18 cellular contexts compared by ENCODE assay signal in the genomic region with DNA sequence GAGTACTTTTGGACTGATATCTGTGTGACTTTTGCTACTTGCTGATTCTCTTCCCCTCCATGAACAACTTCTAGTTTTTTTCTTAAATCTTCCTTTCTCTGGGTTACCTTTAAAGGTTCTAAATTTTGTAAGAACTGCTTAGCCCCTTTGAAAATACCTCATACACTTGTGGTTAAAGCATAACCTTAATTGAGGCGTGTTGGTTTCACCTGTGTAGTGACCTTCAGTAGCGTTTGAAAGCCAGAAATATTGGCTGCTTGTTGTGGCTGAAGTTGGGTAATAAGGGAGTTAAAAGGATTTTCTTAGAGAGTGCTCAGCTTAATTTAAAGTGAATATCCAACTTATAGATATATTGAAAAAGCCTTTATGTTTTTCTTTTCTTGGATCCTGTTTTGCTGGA. TPM values are rescaled to one million over a fixed set of nuclear protein-coding genes. Genes with fewer than 3 reads are reported as not detected.
"Had no signal": no experiment of that assay in that cellular context is flagged by ENCODE, and none has a peak within 500 bp of the region (broad histone marks: within the 10 kb centered on the region; RNA-seq: fewer than 3 reads in every experiment).

No MANE protein-coding gene starts in this region.

- H3K4me3 ChIP-seq: K562 had no signal

- ATAC-seq: K562 had no signal

- H3K9me2 ChIP-seq: SK-N-SH had no signal

- H3K9me3 ChIP-seq: SK-N-SH had no signal

- H3K27ac ChIP-seq: HL-60, KMS-11 had no signal

- FAIRE-seq: HTR-8/SVneo, K562, RCC 7860 had no signal

- H3K4me2 ChIP-seq: KMS-11, SK-N-SH had no signal

- DNase-seq: MV-4-11, NCI-H1048, NCI-H1436 treated with DMSO at 0.1 percent for 48 hours, NCI-H1694, NCI-H187 treated with DMSO at 0.1 percent for 48 hours, NCI-H2029 treated with DMSO at 0.1 percent for 48 hours, NCI-H2227 treated with DMSO at 0.1 percent for 48 hours, NCI-H526 treated with DMSO at 0.1 percent for 48 hours, NCI-H748 treated with DMSO at 0.1 percent for 48 hours, RPMI8226, SHP77, SK-N-SH had no signal

- H3K9ac ChIP-seq: KMS-11, SK-N-SH had no signal

RNA-seq across cellular contexts. Expression of gene MAGEC1, which starts 32.0 kb away (rescaled TPM):
- total RNA-seq: NCI-H460 had no signal
